Comparison of ENCODE assay signal across 20 cellular contexts in the genomic region with DNA sequence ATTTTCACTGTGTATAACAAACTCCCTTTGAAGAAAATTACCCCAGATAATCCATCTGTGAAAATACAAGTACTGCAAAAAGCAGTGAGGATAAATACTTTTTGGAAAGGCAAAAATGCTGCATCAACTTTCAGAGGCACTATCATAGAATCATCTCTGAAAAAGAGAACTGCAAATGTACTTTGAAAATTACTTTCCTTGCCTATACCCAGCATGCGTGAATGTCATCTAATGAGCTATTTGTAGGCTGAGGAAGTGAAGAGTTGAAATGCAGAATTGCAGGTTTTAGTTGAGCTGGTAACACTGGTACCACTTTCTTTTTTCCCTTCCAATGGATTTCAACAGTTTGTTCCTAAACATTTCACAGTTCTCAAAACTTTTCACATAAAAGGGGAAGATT.
DNase-seq lines count a peak whose midpoint lies in the region; ATAC-seq lines count a peak whose summit lies in the region.
"Had no signal": no experiment of that assay in that cellular context is flagged by ENCODE, and none has a peak within 500 bp of the region (broad histone marks: within the 10 kb centered on the region; RNA-seq: fewer than 3 reads in every experiment).

No MANE protein-coding gene starts in this region.

- peak; percentile 58 for ATAC-seq in GM18867 (IDR thresholded peaks at IDR 0.05; ENCODE audit: unreplicated experiment)
- peak; percentile 61 for ATAC-seq in GM21528 (IDR thresholded peaks at IDR 0.05; ENCODE audit: low FRiP score, unreplicated experiment)
- peak; percentile 48 for ATAC-seq in HG03342 (IDR thresholded peaks at IDR 0.05; ENCODE audit: unreplicated experiment)
- ATAC-seq in GM18873 (IDR thresholded peaks at IDR 0.05; ENCODE audit: low FRiP score, unreplicated experiment): no peak
- ATAC-seq: activated CD8-positive, alpha-beta memory T cell treated with anti-CD3 and anti-CD28 coated beads, Interleukin-2, amount 10 ng/mL, durations not matched to agents 7 days and 5 days had no signal

- peak; percentile 58 for DNase-seq in medulla oblongata (ENCODE audit: extremely low spot score)
- DNase-seq in NCI-H345 treated with DMSO at 0.1 percent for 48 hours (lab: John Stamatoyannopoulos, UW; ENCODE audit: unreplicated experiment): no peak
- no peak for DNase-seq in activated CD8-positive, alpha-beta memory T cell treated with anti-CD3 and anti-CD28 coated beads, Interleukin-2, amount 50 U/mL, for 48 hours
- DNase-seq: activated CD4-positive, alpha-beta T cell treated with anti-CD3 and anti-CD28 coated beads for 1 hour; activated CD8-positive, alpha-beta memory T cell treated with anti-CD3 and anti-CD28 coated beads, Interleukin-2, amount 10 ng/mL, durations not matched to agents 7 days and 5 days; activated effector memory CD4-positive, alpha-beta T cell treated with Interleukin-2 at 50 U/mL for 16 hours; amniotic stem cell; effector memory CD4-positive, alpha-beta T cell; H9; KBM-7; kidney; mesendoderm; NCI-H1092; NCI-H69; PC-9; T-helper 2 cell had no signal
